In genomic region chr2:213691351-213691750, GRCh38 we compare ENCODE assay signal across 29 cellular contexts.
"Had no signal": no experiment of that assay in that cellular context is flagged by ENCODE, and none has a peak within 500 bp of the region (broad histone marks: within the 10 kb centered on the region; RNA-seq: fewer than 3 reads in every experiment).

No MANE protein-coding gene starts in this region.

- ATAC-seq: activated CD8-positive, alpha-beta T cell treated with anti-CD3 and anti-CD28 coated beads, Interleukin-2, amount 10 ng/mL, durations not matched to agents 7 days and 5 days; Panc1; WTC11 had no signal

- DNase-seq: activated CD4-positive, alpha-beta T cell treated with anti-CD3 and anti-CD28 coated beads for 48 hours; activated CD4-positive, alpha-beta T cell treated with anti-CD3 and anti-CD28 coated beads, Interleukin-2, amount 50 U/mL, for 4 hours; activated CD4-positive, CD25-positive, alpha-beta regulatory T cell treated with anti-CD3 and anti-CD28 coated beads, Interleukin-2, amount 50 U/mL, for 72 hours; activated CD8-positive, alpha-beta memory T cell treated with anti-CD3 and anti-CD28 coated beads, Interleukin-2, amount 50 U/mL, for 48 hours; activated CD8-positive, alpha-beta T cell treated with anti-CD3 and anti-CD28 coated beads, Interleukin-2, amount 10 ng/mL, durations not matched to agents 7 days and 5 days; activated naive CD4-positive, alpha-beta T cell treated with anti-CD3 and anti-CD28 coated beads, Interleukin-2, amount 50 U/mL, for 16 hours; activated naive CD8-positive, alpha-beta T cell treated with anti-CD3 and anti-CD28 coated beads, Interleukin-2, amount 10 ng/mL, durations not matched to agents 7 days and 5 days; activated T-cell treated with anti-CD3 and anti-CD28 coated beads, Interleukin-2, amount 50 U/mL, for 1 hour; adrenal gland; anterior cingulate cortex; caudate nucleus; Kasumi-1; NCI-H1092; NCI-H1417; NCI-H2029; NCI-H2107; NCI-H2171 treated with DMSO at 0.1 percent for 48 hours; NCI-H345; NCI-H510A; NCI-H526 treated with DMSO at 0.1 percent for 48 hours; NCI-H82; NK-92 treated with Interleukin-12 subunit alpha and Interleukin-12 subunit beta, amount 100 ng/mL, for 24 hours; OCI-M1; RPMI8226; SJCRH30; SK-N-SH; SW 1271 had no signal
